In the genomic region with DNA sequence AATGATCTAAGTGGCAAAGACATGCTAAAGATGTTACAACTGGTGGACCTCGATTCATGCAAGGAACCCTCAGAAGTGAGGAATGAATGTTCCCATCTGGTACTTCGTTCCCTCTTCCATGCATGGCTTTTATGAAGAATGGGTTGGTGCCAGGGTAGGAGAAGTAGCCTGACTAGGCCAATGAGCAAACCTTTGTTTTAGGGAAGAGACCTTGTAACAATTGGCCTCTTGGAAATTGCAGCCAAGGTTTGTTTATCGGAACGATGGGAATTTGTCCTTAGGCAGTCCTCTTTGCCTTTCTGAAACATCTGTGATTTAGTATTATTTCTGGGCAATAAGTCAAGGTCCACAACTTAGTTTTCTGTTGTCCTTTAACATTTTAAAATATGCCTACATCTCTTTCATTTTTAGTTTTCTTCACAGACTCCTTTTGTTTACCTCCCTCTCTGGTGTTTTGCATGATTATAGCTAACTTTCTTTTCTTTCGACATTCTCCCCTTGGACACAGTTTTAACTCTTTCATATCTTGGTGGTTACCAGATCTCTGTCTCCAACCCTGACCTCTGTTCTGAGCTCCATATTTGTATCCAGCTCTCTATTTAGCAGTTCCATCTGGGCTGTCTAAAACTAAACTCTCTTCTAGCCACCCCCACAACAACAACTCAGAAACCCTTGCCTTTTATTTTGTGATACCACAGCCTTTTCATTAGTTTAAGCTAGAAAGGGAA, we compare ENCODE assay signal across 16 cellular contexts.
DNase-seq lines count a peak whose midpoint lies in the region; ATAC-seq and TF ChIP-seq lines count a peak whose summit lies in the region.
"Had no signal": no experiment of that assay in that cellular context is flagged by ENCODE, and none has a peak within 500 bp of the region (broad histone marks: within the 10 kb centered on the region; RNA-seq: fewer than 3 reads in every experiment).

No MANE protein-coding gene starts in this region.

- WGBS in body of pancreas, 2 donors, result 34 to 41% methylated on average over 5 of the region's 5 CpGs
- WGBS in hepatocyte (ENCODE audit: low lambda C conversion rate, missing lambda C conversion rate), result 37% methylated on average over 5 of the region's 5 CpGs

- peak overlapping the region in 3 of 4 donors; percentile 12 to 38 (median 19) for H3K27ac ChIP-seq in body of pancreas
- peak overlapping the region; percentile 39 for H3K27ac ChIP-seq in hepatocyte
- H3K27ac ChIP-seq: SJSA1 had no signal

- H3K36me3 ChIP-seq in body of pancreas (replicated peaks in 1 of 2; ENCODE audit: insufficient read depth in 1 of 2, low read depth in 2 of 2) (no peaks in the 10 kb centered on the region), hepatocyte (replicated peaks; ENCODE audit: insufficient read depth, low read depth) (no peaks in the 10 kb centered on the region)
- H3K36me3 ChIP-seq: SJSA1 had no signal

- no peak for ATAC-seq in body of pancreas
- no peak for ATAC-seq in stimulated activated naive B cell treated with anti-CD40 and anti-IgM and Interleukin-4, amounts not matched to agents 10 μg/mL and 1 μg/mL and 100 μg/mL, for 72 hours (replicated peaks)
- no peak for ATAC-seq in HG02588 (IDR thresholded peaks at IDR 0.05; ENCODE audit: unreplicated experiment)
- ATAC-seq: stimulated activated naive CD8-positive, alpha-beta T cell treated with anti-CD3 and anti-CD28 coated beads, Interleukin-15, Interleukin-2, amounts not matched to agents 100 U/mL and 50 U/mL, for 24 hours had no signal

- DNase-seq in ELF-1 (ENCODE audit: low read depth, low spot score) (peak; percentile 56), body of pancreas (no peak), hepatocyte (ENCODE audit: low spot score) (no peak), OCI-M1 (lab: John Stamatoyannopoulos, UW) (no peak), DMS79 (lab: John Stamatoyannopoulos, UW) (no peak), posterior cingulate gyrus (no peak)
- DNase-seq in stimulated activated naive B cell treated with anti-CD40 and anti-IgM and Interleukin-4, amounts not matched to agents 10 μg/mL and 1 μg/mL and 100 μg/mL, for 72 hours, result no peak
- DNase-seq: activated CD4-positive, alpha-beta T cell treated with anti-CD3 and anti-CD28 coated beads for 4 hours; activated gamma-delta T cell; COR-L47; effector CD4-positive, alpha-beta T cell; NCI-H1092; NCI-H526 treated with DMSO at 0.1 percent for 48 hours; stimulated activated naive CD8-positive, alpha-beta T cell treated with anti-CD3 and anti-CD28 coated beads, Interleukin-15, Interleukin-2, amounts not matched to agents 100 U/mL and 50 U/mL, for 24 hours had no signal

- peaks cover 91% of the 10 kb centered on the region for H3K79me2 ChIP-seq in hepatocyte

- TF ChIP-seq CTCF in body of pancreas (IDR thresholded peaks at IDR 0.05) (no peak), hepatocyte (IDR thresholded peaks at IDR 0.05; ENCODE audit: poor library complexity) (no peak)

- no peak overlapping the region for H2AFZ ChIP-seq in hepatocyte

- H3K36me3 Mint-ChIP-seq in stimulated activated naive B cell treated with anti-CD40 and anti-IgM and Interleukin-4, amounts not matched to agents 10 μg/mL and 1 μg/mL and 100 μg/mL, for 72 hours, result no peaks in the 10 kb centered on the region

- no peaks in the 10 kb centered on the region for H3K27me3 Mint-ChIP-seq in stimulated activated naive B cell treated with anti-CD40 and anti-IgM and Interleukin-4, amounts not matched to agents 10 μg/mL and 1 μg/mL and 100 μg/mL, for 72 hours

- H3K9me3 ChIP-seq in body of pancreas, result no peaks in the 10 kb centered on the region
- H3K9me3 ChIP-seq in hepatocyte (ENCODE audit: low read depth), result no peaks in the 10 kb centered on the region
- H3K9me3 ChIP-seq: SJSA1 had no signal

- peak overlapping the region; percentile 78 for H3K27ac Mint-ChIP-seq in stimulated activated naive B cell treated with anti-CD40 and anti-IgM and Interleukin-4, amounts not matched to agents 10 μg/mL and 1 μg/mL and 100 μg/mL, for 72 hours

- H3K27me3 ChIP-seq in body of pancreas (no peaks in the 10 kb centered on the region), hepatocyte (no peaks in the 10 kb centered on the region)
- H3K27me3 ChIP-seq: SJSA1 had no signal

- intact Hi-C loops in body of pancreas (cut with DNase I), result no loop called here
- intact Hi-C loops in posterior cingulate gyrus (cut with DNase I), result loop anchor here (5.0 kb wide), 1 partner anchor 57 kb away; no protein-coding TSS in a partner anchor

- H3K4me2 ChIP-seq in hepatocyte, result peak overlapping the region; percentile 51

- no peaks in the 10 kb centered on the region for H3K9me2 ChIP-seq in hepatocyte (replicated peaks; ENCODE audit: insufficient read depth)

- H3K4me1 ChIP-seq in body of pancreas (peaks cover 55% of the 10 kb centered on the region), hepatocyte (ENCODE audit: insufficient read depth) (peaks cover 37% of the 10 kb centered on the region)

- H3K9me3 Mint-ChIP-seq in stimulated activated naive B cell treated with anti-CD40 and anti-IgM and Interleukin-4, amounts not matched to agents 10 μg/mL and 1 μg/mL and 100 μg/mL, for 72 hours, result no peaks in the 10 kb centered on the region

- H4K20me1 ChIP-seq in hepatocyte (ENCODE audit: insufficient read depth, poor library complexity, severe bottlenecking), result peaks cover 8% of the 10 kb centered on the region

- TF ChIP-seq POLR2A in body of pancreas (IDR thresholded peaks at IDR 0.05), result no peak

- no peak overlapping the region for H3K4me3 ChIP-seq in body of pancreas
- no peak overlapping the region for H3K4me3 ChIP-seq in hepatocyte
- H3K4me3 ChIP-seq: SJSA1 had no signal

- H3K4me1 Mint-ChIP-seq in stimulated activated naive B cell treated with anti-CD40 and anti-IgM and Interleukin-4, amounts not matched to agents 10 μg/mL and 1 μg/mL and 100 μg/mL, for 72 hours, result peaks cover 22 to 27% of the 10 kb centered on the region in 2 donors

- H3K4me3 Mint-ChIP-seq in stimulated activated naive B cell treated with anti-CD40 and anti-IgM and Interleukin-4, amounts not matched to agents 10 μg/mL and 1 μg/mL and 100 μg/mL, for 72 hours, result no peak overlapping the region
